Comparison of ENCODE assay signal across 8 cellular contexts in the genomic region with DNA sequence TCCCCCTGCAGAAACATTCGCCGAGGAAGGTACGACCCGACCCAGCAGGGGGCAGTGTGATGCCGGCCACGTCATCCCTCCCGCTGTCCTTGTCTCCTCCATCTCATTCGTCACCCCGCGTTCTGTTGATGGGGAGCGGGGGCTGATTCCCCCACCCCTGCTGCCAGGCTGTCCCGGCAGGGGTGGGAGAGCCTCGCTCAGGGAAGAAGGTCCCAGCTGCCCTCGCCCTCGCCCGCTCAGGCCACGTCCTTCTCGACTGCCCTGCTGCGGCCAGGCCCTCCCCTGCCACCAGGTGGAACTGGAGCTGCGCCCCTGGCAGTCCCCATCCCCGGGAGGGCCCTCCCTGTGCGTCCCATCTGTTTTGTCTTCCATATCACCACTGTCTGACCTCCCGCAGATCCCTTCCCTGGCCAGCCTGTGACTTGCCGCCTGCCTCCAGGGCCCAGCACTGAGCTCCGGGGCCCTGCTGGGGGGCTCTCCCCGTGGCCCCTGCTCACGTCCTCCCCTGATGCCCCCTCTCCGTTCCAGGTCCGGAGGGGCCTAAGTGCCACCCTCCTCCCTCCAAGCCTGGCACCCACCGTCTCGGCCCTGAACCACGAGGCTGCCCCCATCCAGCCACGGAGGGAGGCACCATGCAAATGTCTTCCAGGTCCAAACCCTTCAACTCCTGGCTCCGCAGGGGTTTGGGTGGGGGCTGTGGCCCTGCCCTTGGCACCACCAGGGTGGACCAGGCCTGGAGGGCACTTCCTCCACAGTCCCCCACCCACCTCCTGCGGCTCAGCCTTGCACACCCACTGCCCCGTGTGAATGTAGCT.
DNase-seq lines count a peak whose midpoint lies in the region; ATAC-seq and TF ChIP-seq lines count a peak whose summit lies in the region.

No MANE protein-coding gene starts in this region.

- DNase-seq in NCI-H2227 (lab: John Stamatoyannopoulos, UW; ENCODE audit: unreplicated experiment) (peak; percentile 47), NCI-H2227 treated with DMSO at 0.1 percent for 48 hours (lab: John Stamatoyannopoulos, UW) (no peak), NCI-H2171 (lab: John Stamatoyannopoulos, UW) (peak; percentile 72), cardiac fibroblast (ENCODE audit: low read depth in 2 of 2) (peak; percentile 74 to 78), islet precursor cell (peak; percentile 93)
- peak; percentile 57 for DNase-seq in activated CD4-positive, CD25-positive, alpha-beta regulatory T cell treated with anti-CD3 and anti-CD28 coated beads, Interleukin-2, amount 50 U/mL, for 16 hours (ENCODE audit: low read depth, low spot score)
- DNase-seq in stimulated activated CD4-positive, alpha-beta T cell treated with anti-CD3 and anti-CD28 coated beads, Interleukin-12 subunit alpha, Interleukin-12 subunit beta, amount 100 ng/mL, for 4 hours, result peak; percentile 82

- no peak for ATAC-seq in HG03045 (IDR thresholded peaks at IDR 0.05; ENCODE audit: unreplicated experiment)

- H3K4me3 ChIP-seq in cardiac fibroblast (replicated peaks in 1 of 2; ENCODE audit: low read depth in 2 of 2, low read length in 2 of 2), result peak overlapping the region; percentile 53 to 57

- peak; percentile 70 for TF ChIP-seq CTCF in cardiac fibroblast (IDR thresholded peaks at IDR 0.05; ENCODE audit: low read depth, low read length)
